7 cellular contexts compared by ENCODE assay signal in genomic region chr11:57644748-57645715, GRCh38. TPM values are rescaled to one million over a fixed set of nuclear protein-coding genes. Genes with fewer than 3 reads are reported as not detected.
DNase-seq lines count a peak whose midpoint lies in the region; ATAC-seq and TF ChIP-seq lines count a peak whose summit lies in the region.

No MANE protein-coding gene starts in this region.

- H3K36me3 ChIP-seq in liver (ENCODE audit: control insufficient read depth in 4 of 4, insufficient read depth in 3 of 4, low read depth in 1 of 4, low read length in 3 of 4) = no peaks in the 10 kb centered on the region

- peak; percentile 44 for ATAC-seq in HG02678 (IDR thresholded peaks at IDR 0.05; ENCODE audit: unreplicated experiment)
- ATAC-seq in activated CD4-positive, CD25-positive, alpha-beta regulatory T cell treated with anti-CD3 and anti-CD28 coated beads, Interleukin-2, amount 50 U/mL, for 24 hours = peak; percentile 85 to 87

- TF ChIP-seq CTCF in GM12873 (IDR thresholded peaks at IDR 0.05; ENCODE audit: insufficient read depth, low read depth, low read length, missing control alignments) = peak; percentile 87
- peak; percentile 81 for TF ChIP-seq CTCF in liver (IDR thresholded peaks at IDR 0.05; ENCODE audit: low read depth, low read length, missing input control)

- peaks cover 1 to 29% (median 16%) of the 10 kb centered on the region in 4 donors for H3K4me1 ChIP-seq in liver (ENCODE audit: control insufficient read depth in 4 of 4, insufficient read depth in 4 of 4, low read length in 3 of 4)

- peak; percentile 81 for DNase-seq in NCI-H2171 (lab: John Stamatoyannopoulos, UW)
- peak; percentile 78 for DNase-seq in cerebellum (ENCODE audit: low spot score)
- peak; percentile 64 to 85 (median 77) for DNase-seq in stimulated activated CD4-positive, alpha-beta T cell treated with anti-CD3 and anti-CD28 coated beads, TNF-alpha, amount 100 ng/mL, for 4 hours (ENCODE audit: low read depth in 3 of 3)

- WGBS in liver = 17% methylated on average over 18 of the region's 18 CpGs

- no peak overlapping the region for H3K9ac ChIP-seq in liver (ENCODE audit: low read depth in 1 of 2, low read length in 2 of 2)

- TF ChIP-seq RAD21 in liver (IDR thresholded peaks at IDR 0.05) = peak; percentile 87 to 91

- H3K27me3 ChIP-seq in liver (ENCODE audit: control insufficient read depth in 4 of 4, insufficient read depth in 4 of 4, low read length in 3 of 4) = peaks cover 0 to 7% (median 1%) of the 10 kb centered on the region in 4 donors

- no peak overlapping the region for H3K4me3 ChIP-seq in liver (ENCODE audit: low read depth in 1 of 3, low read length in 3 of 3)

- H3K27ac ChIP-seq in liver (ENCODE audit: low read depth in 1 of 2, low read length in 2 of 2) = no peak overlapping the region

- H3K9me3 ChIP-seq in liver (ENCODE audit: control insufficient read depth in 4 of 4, low read length in 3 of 4) = no peaks in the 10 kb centered on the region

TF ChIP-seq in liver, 16 proteins besides CTCF, POLR2A, EP300 and RAD21:
- TF ChIP-seq EGR1 (IDR thresholded peaks at IDR 0.05; ENCODE audit: low read depth in 2 of 2) (no peak), RXRA (IDR thresholded peaks at IDR 0.05) (peak in 1 of 2 donors; percentile 15), HNF4A (conservative IDR thresholded peaks at IDR 0.05) (no peak), HNF4G (IDR thresholded peaks at IDR 0.05) (no peak), YY1 (IDR thresholded peaks at IDR 0.05) (no peak), JUND (IDR thresholded peaks at IDR 0.05) (no peak), FOXA2 (IDR thresholded peaks at IDR 0.05) (no peak)
TF ChIP-seq in liver: peak in this region for 1.

RNA-seq across cellular contexts. Expression of gene YPEL4, which starts 4.7 kb away (rescaled TPM):
- total RNA-seq in cerebellum (1.8 TPM), liver (10 to 100 TPM in 1 of 2 donors, under 1 TPM in 1; 0.08 to 19.9 TPM)
- polyA plus RNA-seq in liver = under 1 TPM; 0.14 to 0.31 TPM

RNA-seq across cellular contexts. Expression of gene CLP1, which starts 12.5 kb away (rescaled TPM):
- 8.3 TPM for total RNA-seq in cerebellum
- total RNA-seq in liver = 10 to 100 TPM; 10.1 to 12.3 TPM
- polyA plus RNA-seq in liver = 1 to 10 TPM; 5.9 to 6.6 TPM

RNA-seq across cellular contexts. Expression of gene ZDHHC5, which starts 22.9 kb away (rescaled TPM):
- total RNA-seq in cerebellum (23.0 TPM), liver (10 to 100 TPM; 27.1 to 31.4 TPM)
- polyA plus RNA-seq in liver = 10 to 100 TPM in 1 of 2 donors, 1 to 10 TPM in 1; 7.2 to 25.1 TPM

RNA-seq across cellular contexts. Expression of gene SERPING1, which starts 47.5 kb away (rescaled TPM):
- 16.7 TPM for total RNA-seq in cerebellum
- total RNA-seq in liver = 100 to 1,000 TPM; 235 to 541 TPM
- 1,000 to 10,000 TPM; 2,487 to 2,911 TPM for polyA plus RNA-seq in liver
